Comparison of ENCODE assay signal across 19 cellular contexts in genomic region chr3:50095352-50095998, GRCh38. TPM values are rescaled to one million over a fixed set of nuclear protein-coding genes. Genes with fewer than 3 reads are reported as not detected.
DNase-seq lines count a peak whose midpoint lies in the region; ATAC-seq, FAIRE-seq and TF ChIP-seq lines count a peak whose summit lies in the region.
"Had no signal": no experiment of that assay in that cellular context is flagged by ENCODE, and none has a peak within 500 bp of the region (broad histone marks: within the 10 kb centered on the region; RNA-seq: fewer than 3 reads in every experiment).

No MANE protein-coding gene starts in this region.

- peak in 1 of 2 donors; percentile 26 for ATAC-seq in activated T-cell treated with anti-CD3 and anti-CD28 coated beads, Interleukin-2, amount 50 U/mL, for 72 hours (replicated peaks in 1 of 2)
- peak; percentile 36; the same call in 1 of the 2 replicates for ATAC-seq in IMR-90 (ENCODE audit: low read depth)
- ATAC-seq in HG03159 (IDR thresholded peaks at IDR 0.05; ENCODE audit: unreplicated experiment), result no peak
- ATAC-seq: GM23338 had no signal

- H4K20me1 ChIP-seq in IMR-90 (ENCODE audit: insufficient read depth, low read length), result peaks cover 60% of the 10 kb centered on the region

- no peak overlapping the region for H4K8ac ChIP-seq in IMR-90 (ENCODE audit: low read depth in 2 of 2, low read length in 2 of 2)

- H3K4ac ChIP-seq in IMR-90 (ENCODE audit: low read depth, low read length), result no peak overlapping the region

- H2AK9ac ChIP-seq in IMR-90 (replicated peaks; ENCODE audit: low read depth, low read length, poor library complexity), result no peak overlapping the region

- no peak overlapping the region; the same call in 1 of the 2 replicates for H3K14ac ChIP-seq in IMR-90 (replicated peaks; ENCODE audit: low read depth, low read length)

- no peak overlapping the region for H2AK5ac ChIP-seq in IMR-90 (ENCODE audit: low read depth, low read length)

- H2BK15ac ChIP-seq in IMR-90 (ENCODE audit: low read depth, low read length), result no peak overlapping the region

- H3K27ac ChIP-seq in IMR-90 (ENCODE audit: insufficient read depth, low read length), result no peak overlapping the region
- no peak overlapping the region for H3K27ac ChIP-seq in small intestine (ENCODE audit: low read depth in 1 of 2, low read length in 1 of 2)
- H3K27ac ChIP-seq: neutrophil, RWPE1, upper lobe of left lung had no signal

- H3K27me3 ChIP-seq in IMR-90 (ENCODE audit: control insufficient read depth, insufficient read depth, low read length) (no peaks in the 10 kb centered on the region), small intestine (ENCODE audit: control insufficient read depth in 2 of 2, insufficient read depth in 2 of 2, low read length in 2 of 2) (no peaks in the 10 kb centered on the region)
- H3K27me3 ChIP-seq: neutrophil, upper lobe of left lung had no signal

- no peak overlapping the region for H4K5ac ChIP-seq in IMR-90 (ENCODE audit: low read depth, low read length)

- no peak for TF ChIP-seq POLR2A in IMR-90 (IDR thresholded peaks at IDR 0.05; ENCODE audit: low read depth, low read length)

- TF ChIP-seq CTCF in IMR-90 (conservative IDR thresholded peaks at IDR 0.05; ENCODE audit: low read depth, low read length) (no peak), endothelial cell (IDR thresholded peaks at IDR 0.05; ENCODE audit: unreplicated experiment) (no peak)

- H3K36me3 Mint-ChIP-seq in activated T-cell treated with anti-CD3 and anti-CD28 coated beads, Interleukin-2, amount 50 U/mL, for 72 hours (ENCODE audit: insufficient read depth in 2 of 2), result peaks cover 21 to 61% of the 10 kb centered on the region in 2 donors
- peaks cover 56% of the 10 kb centered on the region for H3K36me3 Mint-ChIP-seq in endothelial cell (ENCODE audit: low read depth, unreplicated experiment)

- no peak overlapping the region for H3K4me3 Mint-ChIP-seq in activated T-cell treated with anti-CD3 and anti-CD28 coated beads, Interleukin-2, amount 50 U/mL, for 72 hours
- peak overlapping the region; percentile 56 for H3K4me3 Mint-ChIP-seq in endothelial cell (ENCODE audit: unreplicated experiment)
- H3K4me3 Mint-ChIP-seq: GM23338 had no signal

- intact Hi-C loops in IMR-90 (cut with micrococcal nuclease) (loop anchor here (10.0 kb wide), 1 partner anchor 391 kb away; no protein-coding TSS in a partner anchor), cardiac septum (cut with DNase I) (no loop called here)

- CTCF ChIA-PET in IMR-90 (lab: Yijun Ruan, JAX), result interaction anchor here (0.8 kb wide), 1 partner anchor 254 kb away, joined by 3 read pairs; no protein-coding TSS in a partner anchor

- no peak overlapping the region for H3K4me2 ChIP-seq in IMR-90 (ENCODE audit: low read depth, low read length)
- H3K4me2 ChIP-seq: GM23338 had no signal

- peaks cover 16% of the 10 kb centered on the region for H3K9me1 ChIP-seq in IMR-90 (ENCODE audit: insufficient read depth, low read length)

- DNase-seq in activated T-cell treated with anti-CD3 and anti-CD28 coated beads, Interleukin-2, amount 50 U/mL, for 72 hours, result no peak
- no peak for DNase-seq in activated T-cell treated with anti-CD3 and anti-CD28 coated beads, Interleukin-2, amount 50 U/mL, for 1 hour
- DNase-seq in IMR-90 (peak; percentile 46), endothelial cell (ENCODE audit: low spot score) (no peak), small intestine (peak; percentile 84), HT-29 (ENCODE audit: low spot score) (no peak), cardiac septum (ENCODE audit: low spot score) (no peak)
- DNase-seq: aorta, DMS79, kidney glomerular epithelial cell, NCI-H2081, NCI-H510A, upper lobe of left lung had no signal

- FAIRE-seq in small intestine (lab: Jason Lieb, UNC), result no peak
- FAIRE-seq: colon, endometrium had no signal

- no peak overlapping the region for H2AFZ ChIP-seq in IMR-90 (replicated peaks; ENCODE audit: low read length, poor library complexity)
- H2AFZ ChIP-seq: GM23338 had no signal

- 96% methylated on average over 3 of the region's 5 CpGs; no CpG with 5 or more reads in 1 of the 2 experiments for WGBS in IMR-90 (ENCODE audit: extremely low coverage in 2 of 2, insufficient read length in 1 of 2), 2 experiments
- 55 to 84% (median 68%) methylated on average over 5 of the region's 5 CpGs for WGBS in small intestine, 3 donors

- H3K4me1 ChIP-seq in IMR-90 (ENCODE audit: control insufficient read depth, insufficient read depth, low read length) (peaks cover 9% of the 10 kb centered on the region), small intestine (ENCODE audit: control insufficient read depth in 2 of 2, insufficient read depth in 1 of 2, low read depth in 1 of 2, low read length in 1 of 2) (peaks cover 0 to 3% of the 10 kb centered on the region in 2 donors)

- in situ Hi-C loops in IMR-90 (cut with MboI; ENCODE audit: low sequenced_read_pairs), result no loop called here

- POLR2A ChIA-PET in IMR-90 (lab: Charles Lee; ENCODE audit: unreplicated experiment), result interaction anchor here (0.6 kb wide), 1 partner anchor 87 kb away, joined by 4 read pairs; no protein-coding TSS in a partner anchor

- no peaks in the 10 kb centered on the region for H3K27me3 Mint-ChIP-seq in activated T-cell treated with anti-CD3 and anti-CD28 coated beads, Interleukin-2, amount 50 U/mL, for 72 hours (ENCODE audit: low read depth)
- no peaks in the 10 kb centered on the region for H3K27me3 Mint-ChIP-seq in endothelial cell (ENCODE audit: unreplicated experiment)

- peak overlapping the region; percentile 21 for H3K27ac Mint-ChIP-seq in activated T-cell treated with anti-CD3 and anti-CD28 coated beads, Interleukin-2, amount 50 U/mL, for 72 hours
- no peak overlapping the region for H3K27ac Mint-ChIP-seq in endothelial cell (ENCODE audit: unreplicated experiment)
- H3K27ac Mint-ChIP-seq: GM23338 had no signal

- H3K18ac ChIP-seq in IMR-90 (ENCODE audit: low read depth, low read length), result no peak overlapping the region

- BruUV-seq in IMR-90 (replicated peaks; lab: Mats Ljungman, UMichigan), result no TSS peak

- TF ChIP-seq RAD21 in IMR-90 (IDR thresholded peaks at IDR 0.05; ENCODE audit: low read length), result no peak

- H2BK120ac ChIP-seq in IMR-90 (ENCODE audit: low read depth, low read length), result no peak overlapping the region

- no peak overlapping the region for H4K91ac ChIP-seq in IMR-90 (ENCODE audit: insufficient read depth, low read depth, low read length)

- H3K9ac ChIP-seq in IMR-90 (ENCODE audit: low read depth, low read length), result no peak overlapping the region

- H3K36me3 ChIP-seq in IMR-90 (ENCODE audit: control insufficient read depth, insufficient read depth, low read length) (peaks cover 75% of the 10 kb centered on the region), small intestine (ENCODE audit: control insufficient read depth in 2 of 2, insufficient read depth in 2 of 2, low read length in 2 of 2) (peaks cover 33 to 42% of the 10 kb centered on the region in 2 donors)

- peaks cover 23 to 78% of the 10 kb centered on the region in 2 experiments for H3K79me1 ChIP-seq in IMR-90 (ENCODE audit: low read depth in 1 of 2, low read length in 2 of 2)

- H3K23ac ChIP-seq in IMR-90 (ENCODE audit: low read depth, low read length), result peak overlapping the region; percentile 25; the same call in 1 of the 2 replicates

- no peak overlapping the region for H2BK5ac ChIP-seq in IMR-90 (ENCODE audit: low read depth, low read length, poor library complexity, severe bottlenecking)

- H3K4me1 Mint-ChIP-seq in activated T-cell treated with anti-CD3 and anti-CD28 coated beads, Interleukin-2, amount 50 U/mL, for 72 hours (ENCODE audit: low read depth), result peaks cover 44% of the 10 kb centered on the region
- H3K4me1 Mint-ChIP-seq in endothelial cell (ENCODE audit: unreplicated experiment), result peaks cover 6% of the 10 kb centered on the region

- dilution Hi-C loops in IMR-90 (cut with HindIII; ENCODE audit: low sequenced_read_pairs, unreplicated experiment), result no loop called here

- H3K9me3 ChIP-seq in IMR-90 (ENCODE audit: control insufficient read depth, insufficient read depth, low read length) (no peaks in the 10 kb centered on the region), small intestine (ENCODE audit: control insufficient read depth, low read depth) (no peaks in the 10 kb centered on the region)
- H3K9me3 ChIP-seq: neutrophil, upper lobe of left lung had no signal

- H3K4me3 ChIP-seq in IMR-90 (ENCODE audit: insufficient read depth, low read depth, low read length) (no peak overlapping the region), small intestine (ENCODE audit: low read depth in 1 of 2, low read length in 2 of 2) (no peak overlapping the region)
- H3K4me3 ChIP-seq: GM23338, upper lobe of left lung had no signal

- no peak overlapping the region for H3K56ac ChIP-seq in IMR-90 (ENCODE audit: extremely low read depth, insufficient read depth, low read length)

- no peak overlapping the region for H2BK20ac ChIP-seq in IMR-90 (ENCODE audit: low read depth, low read length)

- H3K9me3 Mint-ChIP-seq in activated T-cell treated with anti-CD3 and anti-CD28 coated beads, Interleukin-2, amount 50 U/mL, for 72 hours, result no peaks in the 10 kb centered on the region
- H3K9me3 Mint-ChIP-seq in endothelial cell (ENCODE audit: unreplicated experiment), result no peaks in the 10 kb centered on the region
- H3K9me3 Mint-ChIP-seq: GM23338 had no signal

RNA-seq across cellular contexts. Expression of gene RBM5, which starts 6.8 kb away (rescaled TPM):
- 100 to 1,000 TPM; 172 to 179 TPM for total RNA-seq in activated T-cell treated with anti-CD3 and anti-CD28 coated beads, Interleukin-2, amount 50 U/mL, for 72 hours
- total RNA-seq in IMR-90 (2012; rRNA removed) (121 and 122 TPM in 2 replicates), endothelial cell (ENCODE audit: unreplicated experiment) (219 TPM), cardiac septum (85.3 TPM)
- polyA plus RNA-seq in IMR-90 (2012; rRNA removed) (143 and 155 TPM in 2 replicates), small intestine (10 to 100 TPM; 57.1 to 85.7 (median 83.0) TPM)
- 28.3 and 37.6 TPM in 2 replicates for polyA plus RNA-seq in IMR-90 (2012; cell fraction: cytosol; rRNA removed)
- 374 and 1,169 TPM in 2 replicates for polyA plus RNA-seq in IMR-90 (2012; cell fraction: nucleus; rRNA removed; ENCODE audit: low replicate concordance)
- total RNA-seq in HT-29 (2014; rRNA removed; shearing (Covaris generic)), result 33.5 and 35.8 TPM in 2 replicates

RNA-seq across cellular contexts. Expression of gene SEMA3F, which starts 59.6 kb away (rescaled TPM):
- total RNA-seq in activated T-cell treated with anti-CD3 and anti-CD28 coated beads, Interleukin-2, amount 50 U/mL, for 72 hours, result under 1 TPM in 1 of 2 donors, not detected in 1; 0.25 TPM
- total RNA-seq in IMR-90 (2012; rRNA removed), result 7.3 and 9.2 TPM in 2 replicates
- 23.3 and 26.7 TPM in 2 replicates for polyA plus RNA-seq in IMR-90 (2012; rRNA removed)
- polyA plus RNA-seq in IMR-90 (2012; cell fraction: cytosol; rRNA removed), result 18.0 and 30.3 TPM in 2 replicates
- 18.6 and 46.8 TPM in 2 replicates for polyA plus RNA-seq in IMR-90 (2012; cell fraction: nucleus; rRNA removed; ENCODE audit: low replicate concordance)
- 21.3 TPM for total RNA-seq in endothelial cell (ENCODE audit: unreplicated experiment)
- polyA plus RNA-seq in small intestine, result 10 to 100 TPM in 1 of 3 donors, 1 to 10 TPM in 2; 3.0 to 35.7 (median 3.6) TPM
- 14.6 and 16.5 TPM in 2 replicates for total RNA-seq in HT-29 (2014; rRNA removed; shearing (Covaris generic))
- total RNA-seq in cardiac septum, result 10.0 TPM

Comparison
In these comparisons a context has a peak if more than half of its experiments do, and no peak if none do; other contexts are left out.
1. DNase-seq: peak in IMR-90 (single experiment) and small intestine (single experiment); none in activated T-cell treated with anti-CD3 and anti-CD28 coated beads, Interleukin-2, amount 50 U/mL, for 72 hours (0 of 2), activated T-cell treated with anti-CD3 and anti-CD28 coated beads, Interleukin-2, amount 50 U/mL, for 1 hour (single experiment), endothelial cell (single experiment), HT-29 (single experiment) and cardiac septum (single experiment).